ENCODE assay signal across 8 cellular contexts in genomic region chr9:41074356-41074942, GRCh38. TPM values are rescaled to one million over a fixed set of nuclear protein-coding genes. Genes with fewer than 3 reads are reported as not detected.
DNase-seq lines count a peak whose midpoint lies in the region; ATAC-seq, FAIRE-seq and TF ChIP-seq lines count a peak whose summit lies in the region.
"Not testable (repeated sequence)": the region's sequence is repeated elsewhere in the genome, so short reads cannot be mapped to it uniquely, and the experiment has no call there.

No MANE protein-coding gene starts in this region.

- not testable (repeated sequence) for H3K27ac ChIP-seq in HUES48 (ENCODE audit: low read depth, low read length); duodenal mucosa (ENCODE audit: low read depth, low read length); iPS-20b (ENCODE audit: low read length); pancreas
- H3K27ac ChIP-seq in uterus, result peak overlapping the region; percentile 42 to 64

- H3K9me3 ChIP-seq in HAP-1; HUES48 (ENCODE audit: control insufficient read depth, insufficient read depth, low read length); duodenal mucosa (ENCODE audit: control insufficient read depth in 1 of 2, low read length in 2 of 2); iPS-20b (ENCODE audit: insufficient read depth, low read depth, low read length); pancreas; uterus: not testable (repeated sequence)

- H3K9ac ChIP-seq in HUES48 (ENCODE audit: low read depth, low read length); duodenal mucosa (ENCODE audit: low read depth in 1 of 2, low read length in 2 of 2); iPS-20b (ENCODE audit: low read depth, low read length): not testable (repeated sequence)

- H3K27ac Mint-ChIP-seq in activated CD8-positive, alpha-beta T cell treated with anti-CD3 and anti-CD28 coated beads, Interleukin-2, amount 10 ng/mL, durations not matched to agents 7 days and 5 days, result not testable (repeated sequence)

- H3K27me3 Mint-ChIP-seq in activated CD8-positive, alpha-beta T cell treated with anti-CD3 and anti-CD28 coated beads, Interleukin-2, amount 10 ng/mL, durations not matched to agents 7 days and 5 days (ENCODE audit: low read depth), result peaks cover 30% of the 10 kb centered on the region

- 3 to 6% methylated on average over 63 of the region's 63 CpGs for WGBS in pancreas, 2 donors

- H3K4me1 ChIP-seq in HAP-1; HUES48 (ENCODE audit: control insufficient read depth, insufficient read depth, low read length); duodenal mucosa (ENCODE audit: control insufficient read depth in 1 of 2, insufficient read depth in 2 of 2, low read length in 2 of 2); iPS-20b (ENCODE audit: insufficient read depth, low read length); pancreas; uterus: not testable (repeated sequence)

- DNase-seq in GM13976 (ENCODE audit: low spot score), result peak; percentile 25
- peak; percentile 8 to 74 for DNase-seq in HAP-1 (ENCODE audit: low spot score in 2 of 2)
- not testable (repeated sequence) for DNase-seq in activated CD8-positive, alpha-beta T cell treated with anti-CD3 and anti-CD28 coated beads, Interleukin-2, amount 10 ng/mL, durations not matched to agents 7 days and 5 days
- DNase-seq in pancreas, result peak in 5 of 6 donors; percentile 15 to 74 (median 22)
- DNase-seq in uterus, result peak; percentile 21 to 45

- peak overlapping the region; percentile 50 for H3K4me3 ChIP-seq in HAP-1
- peak overlapping the region; percentile 59 for H3K4me3 ChIP-seq in HUES48 (ENCODE audit: low read depth, low read length)
- H3K4me3 ChIP-seq in duodenal mucosa (ENCODE audit: low read depth in 1 of 2, low read length in 2 of 2), result peak overlapping the region; percentile 15 to 68
- peak overlapping the region; percentile 67 for H3K4me3 ChIP-seq in iPS-20b (ENCODE audit: low read length)
- peak overlapping the region; percentile 24 to 55 (median 30) for H3K4me3 ChIP-seq in pancreas
- peak overlapping the region; percentile 46 to 73 for H3K4me3 ChIP-seq in uterus

- not testable (repeated sequence) for H3K9me3 Mint-ChIP-seq in activated CD8-positive, alpha-beta T cell treated with anti-CD3 and anti-CD28 coated beads, Interleukin-2, amount 10 ng/mL, durations not matched to agents 7 days and 5 days (ENCODE audit: insufficient read depth)

- in situ Hi-C loops in GM13976 (cut with MboI; ENCODE audit: low sequenced_read_pairs, unreplicated experiment); HAP-1 (cut with MboI; ENCODE audit: low sequenced_read_pairs): not testable (repeated sequence)

- not testable (repeated sequence) for H3K27me3 ChIP-seq in HAP-1 (ENCODE audit: low read depth); duodenal mucosa (ENCODE audit: control insufficient read depth in 1 of 2, insufficient read depth in 2 of 2, low read length in 2 of 2); pancreas; uterus
- H3K27me3 ChIP-seq in HUES48 (ENCODE audit: control insufficient read depth, insufficient read depth, low read length) (peaks cover 67% of the 10 kb centered on the region), iPS-20b (ENCODE audit: insufficient read depth, low read length) (peaks cover 59% of the 10 kb centered on the region)

- not testable (repeated sequence) for TF ChIP-seq POLR2A in uterus (IDR thresholded peaks at IDR 0.05)

- peak overlapping the region; percentile 69 for H3K4me3 Mint-ChIP-seq in activated CD8-positive, alpha-beta T cell treated with anti-CD3 and anti-CD28 coated beads, Interleukin-2, amount 10 ng/mL, durations not matched to agents 7 days and 5 days

- TF ChIP-seq CTCF in GM13976 (IDR thresholded peaks at IDR 0.05; ENCODE audit: borderline replicate concordance, control extremely low read depth, extremely low read depth, insufficient read depth, missing control alignments); pancreas (IDR thresholded peaks at IDR 0.05); uterus (IDR thresholded peaks at IDR 0.05): not testable (repeated sequence)

- POLR2A ChIA-PET in activated CD8-positive, alpha-beta T cell treated with anti-CD3 and anti-CD28 coated beads, Interleukin-2, amount 10 ng/mL, durations not matched to agents 7 days and 5 days (lab: Charles Lee), result not testable (repeated sequence)

- H3K36me3 Mint-ChIP-seq in activated CD8-positive, alpha-beta T cell treated with anti-CD3 and anti-CD28 coated beads, Interleukin-2, amount 10 ng/mL, durations not matched to agents 7 days and 5 days (ENCODE audit: low read depth), result not testable (repeated sequence)

- not testable (repeated sequence) for H3K36me3 ChIP-seq in HAP-1 (replicated peaks); HUES48 (ENCODE audit: control insufficient read depth, insufficient read depth, low read length); duodenal mucosa (ENCODE audit: control insufficient read depth in 1 of 2, insufficient read depth in 2 of 2, low read length in 2 of 2); iPS-20b (ENCODE audit: insufficient read depth, low read depth, low read length); pancreas; uterus

- H3K4me1 Mint-ChIP-seq in activated CD8-positive, alpha-beta T cell treated with anti-CD3 and anti-CD28 coated beads, Interleukin-2, amount 10 ng/mL, durations not matched to agents 7 days and 5 days (ENCODE audit: low read depth), result not testable (repeated sequence)

- FAIRE-seq in pancreas (lab: Jason Lieb, UNC), result not testable (repeated sequence)

- intact Hi-C loops in pancreas (cut with DNase I); uterus (cut with DNase I; ENCODE audit: low total_unique reads): not testable (repeated sequence)

- peak; percentile 79 for ATAC-seq in activated CD8-positive, alpha-beta T cell treated with anti-CD3 and anti-CD28 coated beads, Interleukin-2, amount 10 ng/mL, durations not matched to agents 7 days and 5 days
- ATAC-seq in pancreas, result peak; percentile 38 to 86 (median 76)

- CTCF ChIA-PET in activated CD8-positive, alpha-beta T cell treated with anti-CD3 and anti-CD28 coated beads, Interleukin-2, amount 10 ng/mL, durations not matched to agents 7 days and 5 days (lab: Charles Lee), result not testable (repeated sequence)

RNA-seq across cellular contexts. Expression of gene FOXD4L6, which starts 54.0 kb away (rescaled TPM):
- total RNA-seq in activated CD8-positive, alpha-beta T cell treated with anti-CD3 and anti-CD28 coated beads, Interleukin-2, amount 10 ng/mL, durations not matched to agents 7 days and 5 days, result not detected
- under 1 TPM in 1 of 6 donors, not detected in 5; 0.08 TPM for total RNA-seq in pancreas
- under 1 TPM in 1 of 2 donors, not detected in 1; 0.05 TPM for polyA plus RNA-seq in pancreas
- under 1 TPM in 1 of 4 donors, not detected in 3; 0.51 TPM for total RNA-seq in uterus
